Comparison of ENCODE assay signal across 1 cellular context in genomic region chr16:14088155-14088753, GRCh38.
TF ChIP-seq lines count a peak whose summit lies in the region.

No MANE protein-coding gene starts in this region.

TF ChIP-seq in HepG2, 621 proteins besides CTCF, POLR2A, EP300 and RAD21 (continues in another document):
- TF ChIP-seq AHDC1 (CRISPR knock-in tag; IDR thresholded peaks at IDR 0.05; ENCODE audit: borderline replicate concordance) (peak; percentile 97), USF2 (IDR thresholded peaks at IDR 0.05; ENCODE audit: low read depth, low read length) (no peak), USF2 (CRISPR knock-in tag; IDR thresholded peaks at IDR 0.05; ENCODE audit: borderline replicate concordance) (no peak), ZNF543 (CRISPR knock-in tag; IDR thresholded peaks at IDR 0.05) (no peak), MIXL1 (CRISPR knock-in tag; IDR thresholded peaks at IDR 0.05) (peak; percentile 97), RELA (CRISPR knock-in tag; IDR thresholded peaks at IDR 0.05) (no peak), MEIS2 (CRISPR knock-in tag; IDR thresholded peaks at IDR 0.05) (no peak), ZNF432 (CRISPR knock-in tag; IDR thresholded peaks at IDR 0.05; ENCODE audit: borderline replicate concordance) (no peak), JARID2 (CRISPR knock-in tag; IDR thresholded peaks at IDR 0.05; ENCODE audit: insufficient replicate concordance) (no peak), ZFP1 (CRISPR knock-in tag; IDR thresholded peaks at IDR 0.05) (peak; percentile 88; the same call in 1 of the 2 replicates), NCOR1 (IDR thresholded peaks at IDR 0.05; ENCODE audit: borderline replicate concordance, low read length) (peak; percentile 97), CENPBD1 (CRISPR knock-in tag; IDR thresholded peaks at IDR 0.05; ENCODE audit: borderline replicate concordance, low read depth) (no peak), SMAD1 (CRISPR knock-in tag; IDR thresholded peaks at IDR 0.05; ENCODE audit: borderline replicate concordance, low read depth) (no peak), PAF1 (CRISPR knock-in tag; IDR thresholded peaks at IDR 0.05) (no peak), MAFK (conservative IDR thresholded peaks at IDR 0.05 in 1 of 2, IDR thresholded peaks at IDR 0.05 in 1 of 2; ENCODE audit: low read length in 2 of 2) (no peak), ZKSCAN5 (CRISPR knock-in tag; IDR thresholded peaks at IDR 0.05) (peak; percentile 82), FOSL2 (CRISPR knock-in tag; IDR thresholded peaks at IDR 0.05) (peak; percentile 71), KMT2A (CRISPR knock-in tag; IDR thresholded peaks at IDR 0.05) (peak; percentile 76; the same call in 1 of the 2 replicates), ZIK1 (CRISPR knock-in tag; IDR thresholded peaks at IDR 0.05; ENCODE audit: borderline replicate concordance, low read depth) (0 out of 2 replicates have a peak, but pooled peaks have one; percentile 44), RFXAP (CRISPR knock-in tag; IDR thresholded peaks at IDR 0.05; ENCODE audit: borderline replicate concordance) (0 out of 2 replicates have a peak, but pooled peaks have one; percentile 36), PREB (CRISPR knock-in tag; IDR thresholded peaks at IDR 0.05) (no peak), MTA1 (CRISPR knock-in tag; IDR thresholded peaks at IDR 0.05; ENCODE audit: borderline replicate concordance) (no peak; the same call in 1 of the 2 replicates), CERS6 (CRISPR knock-in tag; IDR thresholded peaks at IDR 0.05) (no peak), ADNP (CRISPR knock-in tag; IDR thresholded peaks at IDR 0.05) (no peak; the same call in 1 of the 2 replicates), ZNF724P (CRISPR knock-in tag; IDR thresholded peaks at IDR 0.05; ENCODE audit: borderline replicate concordance) (no peak), IRF2 (CRISPR knock-in tag; IDR thresholded peaks at IDR 0.05) (peak; percentile 82), ZNF34 (CRISPR knock-in tag; IDR thresholded peaks at IDR 0.05; ENCODE audit: borderline replicate concordance) (no peak), ATF4 (CRISPR knock-in tag; IDR thresholded peaks at IDR 0.05) (peak in 1 of 2 experiments; percentile 91; a peak in 2 of 4 replicates), KLF11 (CRISPR knock-in tag; IDR thresholded peaks at IDR 0.05) (no peak), ISL2 (CRISPR knock-in tag; IDR thresholded peaks at IDR 0.05) (peak; percentile 92), NONO (IDR thresholded peaks at IDR 0.05) (no peak), NONO (CRISPR knock-in tag; conservative IDR thresholded peaks at IDR 0.05) (peak; percentile 86), SP5 (CRISPR knock-in tag; IDR thresholded peaks at IDR 0.05; ENCODE audit: borderline replicate concordance, low read depth) (no peak; the same call in 1 of the 2 replicates), HOXA7 (CRISPR knock-in tag; IDR thresholded peaks at IDR 0.05) (no peak), ZFP37 (CRISPR knock-in tag; IDR thresholded peaks at IDR 0.05; ENCODE audit: borderline replicate concordance) (0 out of 2 replicates have a peak, but pooled peaks have one; percentile 49), FOSL1 (CRISPR knock-in tag; IDR thresholded peaks at IDR 0.05; ENCODE audit: borderline replicate concordance) (no peak), ATAD3A (CRISPR knock-in tag; IDR thresholded peaks at IDR 0.05) (no peak), ZFP36 (IDR thresholded peaks at IDR 0.05; ENCODE audit: borderline replicate concordance, low read depth, low read length, partially characterized antibody) (no peak), EHMT2 (IDR thresholded peaks at IDR 0.05; ENCODE audit: borderline replicate concordance, low read depth, low read length) (peak; percentile 88; the same call in 1 of the 2 replicates), CHD2 (IDR thresholded peaks at IDR 0.05; ENCODE audit: low read depth, low read length) (no peak), RARA (CRISPR knock-in tag; IDR thresholded peaks at IDR 0.05) (peak; percentile 69), GRHL1 (CRISPR knock-in tag; conservative IDR thresholded peaks at IDR 0.05) (no peak), ZNF407 (CRISPR knock-in tag; IDR thresholded peaks at IDR 0.05; ENCODE audit: not compliant biosample characterization) (no peak)
